Comparison of ENCODE assay signal across 2 cellular contexts in the genomic region with DNA sequence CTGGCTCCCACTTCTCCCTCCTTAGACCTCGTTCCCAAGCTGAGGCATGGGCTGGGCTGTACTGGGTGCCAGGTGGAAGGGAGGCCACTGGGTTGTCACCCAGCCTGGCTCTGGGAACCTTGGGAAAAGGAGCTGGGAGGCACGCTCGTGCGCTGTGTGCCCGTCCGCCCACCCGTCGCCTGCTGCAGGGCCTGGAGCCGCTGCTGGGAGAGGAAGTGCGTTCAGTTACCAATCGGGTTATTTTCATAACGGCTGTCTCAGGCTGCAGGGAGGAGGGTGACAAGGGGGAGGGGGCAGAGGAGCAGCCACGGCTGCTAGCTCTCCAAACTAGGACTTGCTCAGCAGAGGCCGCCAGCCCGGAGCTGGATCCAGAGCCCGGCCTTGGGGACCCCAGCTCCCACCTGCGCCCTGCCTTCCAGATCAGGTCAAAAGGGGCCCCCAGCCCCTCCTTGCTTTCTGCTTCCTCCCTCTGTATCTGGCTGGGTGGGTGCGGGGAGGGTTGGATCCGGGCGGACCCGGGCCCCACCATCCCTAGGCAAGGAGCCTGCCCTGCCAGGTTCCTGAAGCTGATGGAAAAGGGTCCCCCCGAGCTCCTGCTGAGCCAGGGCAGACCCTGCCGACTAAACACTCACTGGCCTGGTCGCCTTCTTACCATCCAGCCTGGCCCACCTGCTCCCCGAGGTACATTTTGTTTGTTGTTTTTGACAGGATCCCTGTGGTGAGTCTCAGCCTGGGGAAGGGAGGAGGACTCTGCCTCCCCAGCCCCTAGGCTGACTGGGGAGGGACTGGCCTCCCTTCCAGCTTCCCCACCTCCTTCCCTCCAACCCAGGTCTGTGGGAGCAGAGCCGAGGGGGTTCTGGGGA.
TF ChIP-seq lines count a peak whose summit lies in the region.

No MANE protein-coding gene starts in this region.

TF ChIP-seq in liver, 16 proteins besides CTCF, POLR2A, EP300 and RAD21:
- no peak for TF ChIP-seq RXRA (IDR thresholded peaks at IDR 0.05)

TF ChIP-seq in HepG2, 621 proteins besides CTCF, POLR2A, EP300 and RAD21:
- no peak for TF ChIP-seq ZNF251 (CRISPR knock-in tag; IDR thresholded peaks at IDR 0.05)
- TF ChIP-seq SNAPC2 (CRISPR knock-in tag; IDR thresholded peaks at IDR 0.05), result no peak
- no peak for TF ChIP-seq GFI1 (CRISPR knock-in tag; IDR thresholded peaks at IDR 0.05; ENCODE audit: borderline replicate concordance)
- TF ChIP-seq TSC22D2 (CRISPR knock-in tag; IDR thresholded peaks at IDR 0.05; ENCODE audit: borderline replicate concordance), result no peak
- no peak for TF ChIP-seq PITX1 (CRISPR knock-in tag; IDR thresholded peaks at IDR 0.05)
- TF ChIP-seq TMF1 (CRISPR knock-in tag; IDR thresholded peaks at IDR 0.05; ENCODE audit: low read depth), result no peak
- no peak for TF ChIP-seq ZNF674 (CRISPR knock-in tag; IDR thresholded peaks at IDR 0.05; ENCODE audit: low read depth)
